Comparison of ENCODE assay signal across 10 cellular contexts in genomic region chr20:10982692-10983091, GRCh38.
DNase-seq lines count a peak whose midpoint lies in the region; ATAC-seq and TF ChIP-seq lines count a peak whose summit lies in the region.
"Had no signal": no experiment of that assay in that cellular context is flagged by ENCODE, and none has a peak within 500 bp of the region (broad histone marks: within the 10 kb centered on the region; RNA-seq: fewer than 3 reads in every experiment).

No MANE protein-coding gene starts in this region.

- intact Hi-C loops in Right ventricle myocardium inferior (cut with DNase I), result loop anchor here (2.0 to 5.0 kb wide), 2 partner anchors 82 to 125 kb away; no protein-coding TSS in a partner anchor

- H3K36me3 ChIP-seq in osteoblast (ENCODE audit: insufficient read depth, low read length), result no peaks in the 10 kb centered on the region

- H2AFZ ChIP-seq in osteoblast (ENCODE audit: low read length), result no peak overlapping the region

- peaks cover 33% of the 10 kb centered on the region for H3K4me1 ChIP-seq in osteoblast (ENCODE audit: insufficient read depth, low read length)

- peak overlapping the region; percentile 62 for H3K27ac ChIP-seq in osteoblast (ENCODE audit: low read depth, low read length)

- no peaks in the 10 kb centered on the region for H3K27me3 ChIP-seq in osteoblast (ENCODE audit: insufficient read depth, low read length)

- DNase-seq in EH (ENCODE audit: low read depth), result peak; percentile 98
- DNase-seq in Right ventricle myocardium inferior (ENCODE audit: missing footprints), result peak; percentile 71
- DNase-seq in osteoblast (ENCODE audit: insufficient read length, low spot score, missing footprints), result peak; percentile 83
- DNase-seq in NCI-H2029 (lab: John Stamatoyannopoulos, UW), result no peak
- DNase-seq in activated T-cell treated with anti-CD3 and anti-CD28 coated beads for 4 hours, result no peak
- DNase-seq: activated naive CD8-positive, alpha-beta T cell treated with anti-CD3 and anti-CD28 coated beads, Interleukin-2, amount 10 ng/mL, durations not matched to agents 7 days and 5 days; NCI-H2171 had no signal

- no peaks in the 10 kb centered on the region for H3K9me3 ChIP-seq in osteoblast (ENCODE audit: low read depth, low read length)

- no peaks in the 10 kb centered on the region for H4K20me1 ChIP-seq in osteoblast (ENCODE audit: insufficient read depth, low read length)

- peak overlapping the region; percentile 72 for H3K4me2 ChIP-seq in osteoblast (ENCODE audit: insufficient read depth, low read length)

- H3K79me2 ChIP-seq in osteoblast (ENCODE audit: insufficient read depth, low read length), result no peaks in the 10 kb centered on the region

- TF ChIP-seq CTCF in osteoblast (IDR thresholded peaks at IDR 0.05; ENCODE audit: extremely low read depth, low read depth, low read length), result no peak

- ATAC-seq in SK-N-SH treated with all-trans-retinoic acid at 6 μM for 48 hours, result peak; percentile 99
- peak; percentile 98 for ATAC-seq in Right ventricle myocardium inferior
- ATAC-seq in GM18868 (IDR thresholded peaks at IDR 0.05; ENCODE audit: unreplicated experiment), result no peak
- ATAC-seq in HG03159 (IDR thresholded peaks at IDR 0.05; ENCODE audit: unreplicated experiment), result no peak

- peak overlapping the region; percentile 36 for H3K4me3 ChIP-seq in osteoblast (ENCODE audit: insufficient read depth, low read length)

TF ChIP-seq in SK-N-SH treated with all-trans-retinoic acid at 6 μM for 48 hours, 23 proteins besides CTCF, POLR2A, EP300 and RAD21:
- TF ChIP-seq ZFP3 (CRISPR knock-in tag; IDR thresholded peaks at IDR 0.05) (0 out of 2 replicates have a peak, but pooled peaks have one; percentile 17), ZC3H10 (CRISPR knock-in tag; IDR thresholded peaks at IDR 0.05) (0 out of 2 replicates have a peak, but pooled peaks have one; percentile 4), CSDC2 (CRISPR knock-in tag; IDR thresholded peaks at IDR 0.05) (no peak), PATZ1 (CRISPR knock-in tag; IDR thresholded peaks at IDR 0.05; ENCODE audit: borderline replicate concordance) (no peak), ISL1 (CRISPR knock-in tag; IDR thresholded peaks at IDR 0.05) (peak; percentile 84), CREB5 (CRISPR knock-in tag; IDR thresholded peaks at IDR 0.05; ENCODE audit: low read depth) (peak; percentile 46; the same call in 1 of the 2 replicates)

Comparison
In these comparisons a context has a peak if more than half of its experiments do, and no peak if none do; other contexts are left out.
1. DNase-seq: peak in EH (single experiment), Right ventricle myocardium inferior (single experiment) and osteoblast (single experiment); none in NCI-H2029 (single experiment) and activated T-cell treated with anti-CD3 and anti-CD28 coated beads for 4 hours (single experiment).
2. ATAC-seq: peak in SK-N-SH treated with all-trans-retinoic acid at 6 μM for 48 hours (single experiment) and Right ventricle myocardium inferior (single experiment); none in GM18868 (single experiment) and HG03159 (single experiment).